Comparison of ENCODE assay signal across 26 cellular contexts in genomic region chr22:48228468-48228867, GRCh38.
"Had no signal": no experiment of that assay in that cellular context is flagged by ENCODE, and none has a peak within 500 bp of the region (broad histone marks: within the 10 kb centered on the region; RNA-seq: fewer than 3 reads in every experiment).

No MANE protein-coding gene starts in this region.

- DNase-seq: activated CD4-positive, alpha-beta memory T cell treated with anti-CD3 and anti-CD28 coated beads for 36 hours; activated CD4-positive, alpha-beta T cell treated with anti-CD3 and anti-CD28 coated beads for 36 hours; activated CD4-positive, alpha-beta T cell treated with anti-CD3 and anti-CD28 coated beads, Interleukin-2, amount 10 ng/mL, durations not matched to agents 24 days and 14 days; activated CD4-positive, CD25-positive, alpha-beta regulatory T cell; activated CD4-positive, CD25-positive, alpha-beta regulatory T cell treated with anti-CD3 and anti-CD28 coated beads, Interleukin-2, amount 50 U/mL, for 72 hours; activated CD8-positive, alpha-beta T cell treated with anti-CD3 and anti-CD28 coated beads, Interleukin-2, amount 10 ng/mL, durations not matched to agents 7 days and 5 days; activated effector memory CD4-positive, alpha-beta T cell treated with Interleukin-2 at 50 U/mL for 16 hours; activated gamma-delta T cell treated with Interleukin-2 at 50 U/mL for 16 hours; activated naive CD4-positive, alpha-beta T cell treated with anti-CD3 and anti-CD28 coated beads, Interleukin-2, amount 50 U/mL, for 16 hours; activated naive CD4-positive, alpha-beta T cell treated with Interleukin-2 at 50 U/mL for 16 hours; activated T-cell treated with anti-CD3 and anti-CD28 coated beads, Interleukin-2, amount 50 U/mL, for 4 hours; amniotic stem cell; anterior cingulate cortex; brain microvascular endothelial cell; dorsolateral prefrontal cortex; effector memory CD4-positive, alpha-beta T cell; endodermal cell; foreskin keratinocyte; gastrocnemius medialis; T-helper 2 cell had no signal

- H3K27ac ChIP-seq: brain microvascular endothelial cell, coronary artery, dorsolateral prefrontal cortex, foreskin keratinocyte, gastrocnemius medialis had no signal

- H3K4me1 Mint-ChIP-seq: activated CD4-positive, alpha-beta T cell treated with anti-CD3 and anti-CD28 coated beads for 36 hours; activated CD4-positive, alpha-beta T cell treated with anti-CD3 and anti-CD28 coated beads, Interleukin-2, amount 10 ng/mL, durations not matched to agents 24 days and 14 days; activated T-helper 17 cell treated with anti-CD3 and anti-CD28 coated beads, Interleukin-2, amount 50 U/mL, for 72 hours; central memory CD8-positive, alpha-beta T cell; endodermal cell had no signal

- H3K4me1 ChIP-seq: foreskin keratinocyte, gastrocnemius medialis had no signal

- H3K36me3 Mint-ChIP-seq: activated CD4-positive, alpha-beta memory T cell treated with anti-CD3 and anti-CD28 coated beads for 36 hours; activated naive CD8-positive, alpha-beta T cell had no signal

- H3K27me3 ChIP-seq: brain microvascular endothelial cell, dorsolateral prefrontal cortex, foreskin keratinocyte, gastrocnemius medialis had no signal

- H3K4me3 ChIP-seq: coronary artery, dorsolateral prefrontal cortex, gastrocnemius medialis had no signal

- H3K27me3 Mint-ChIP-seq: activated CD4-positive, alpha-beta T cell treated with anti-CD3 and anti-CD28 coated beads for 36 hours; activated CD4-positive, alpha-beta T cell treated with anti-CD3 and anti-CD28 coated beads, Interleukin-2, amount 10 ng/mL, durations not matched to agents 24 days and 14 days; activated naive CD8-positive, alpha-beta T cell; dendritic cell treated with granulocyte-macrophage colony-stimulating factor and Interleukin-4, amounts not matched to agents 40 ng/mL and 50 ng/mL, for 4 days had no signal

- ATAC-seq: activated CD4-positive, alpha-beta T cell treated with anti-CD3 and anti-CD28 coated beads for 36 hours; activated CD8-positive, alpha-beta T cell treated with anti-CD3 and anti-CD28 coated beads, Interleukin-2, amount 10 ng/mL, durations not matched to agents 7 days and 5 days; activated T-cell treated with anti-CD3 and anti-CD28 coated beads, Interleukin-2, amount 50 U/mL, for 4 hours; activated T-helper 17 cell treated with anti-CD3 and anti-CD28 coated beads, Interleukin-2, amount 50 U/mL, for 72 hours; esophagus mucosa; foreskin keratinocyte; gastrocnemius medialis had no signal

- H3K27ac Mint-ChIP-seq: activated CD4-positive, alpha-beta memory T cell treated with anti-CD3 and anti-CD28 coated beads for 36 hours; activated CD4-positive, alpha-beta T cell treated with anti-CD3 and anti-CD28 coated beads for 36 hours; activated CD4-positive, alpha-beta T cell treated with anti-CD3 and anti-CD28 coated beads, Interleukin-2, amount 10 ng/mL, durations not matched to agents 24 days and 14 days; activated CD8-positive, alpha-beta T cell treated with anti-CD3 and anti-CD28 coated beads, Interleukin-2, amount 10 ng/mL, durations not matched to agents 7 days and 5 days; activated naive CD8-positive, alpha-beta T cell; activated T-helper 17 cell treated with anti-CD3 and anti-CD28 coated beads, Interleukin-2, amount 50 U/mL, for 72 hours; dendritic cell treated with granulocyte-macrophage colony-stimulating factor and Interleukin-4, amounts not matched to agents 40 ng/mL and 50 ng/mL, for 4 days; endodermal cell had no signal

- H3K36me3 ChIP-seq: brain microvascular endothelial cell, gastrocnemius medialis had no signal

- H3K4me3 Mint-ChIP-seq: activated CD4-positive, alpha-beta memory T cell treated with anti-CD3 and anti-CD28 coated beads for 36 hours; activated CD4-positive, alpha-beta T cell treated with anti-CD3 and anti-CD28 coated beads for 36 hours; activated CD4-positive, alpha-beta T cell treated with anti-CD3 and anti-CD28 coated beads, Interleukin-2, amount 10 ng/mL, durations not matched to agents 24 days and 14 days; activated CD8-positive, alpha-beta T cell treated with anti-CD3 and anti-CD28 coated beads, Interleukin-2, amount 10 ng/mL, durations not matched to agents 7 days and 5 days; activated naive CD8-positive, alpha-beta T cell; activated T-cell treated with anti-CD3 and anti-CD28 coated beads, Interleukin-2, amount 50 U/mL, for 4 hours; activated T-helper 17 cell treated with anti-CD3 and anti-CD28 coated beads, Interleukin-2, amount 50 U/mL, for 72 hours; central memory CD8-positive, alpha-beta T cell; dendritic cell treated with granulocyte-macrophage colony-stimulating factor and Interleukin-4, amounts not matched to agents 40 ng/mL and 50 ng/mL, for 4 days; endodermal cell had no signal
